ENCODE assay signal across 12 cellular contexts in genomic region chr21:45103966-45104520, GRCh38. TPM values are rescaled to one million over a fixed set of nuclear protein-coding genes. Genes with fewer than 3 reads are reported as not detected.
DNase-seq lines count a peak whose midpoint lies in the region; TF ChIP-seq lines count a peak whose summit lies in the region.
"Had no signal": no experiment of that assay in that cellular context is flagged by ENCODE, and none has a peak within 500 bp of the region (broad histone marks: within the 10 kb centered on the region; RNA-seq: fewer than 3 reads in every experiment).

No MANE protein-coding gene starts in this region.

- H2AFZ ChIP-seq in SU-DHL-6 (ENCODE audit: low read depth, low read length, severe bottlenecking) (no peak overlapping the region), neuronal stem cell (ENCODE audit: low read length) (no peak overlapping the region)

- H3K36me3 Mint-ChIP-seq in activated naive CD4-positive, alpha-beta T cell treated with anti-CD3 and anti-CD28 coated beads, Interleukin-2, amount 50 U/mL, for 24 hours = peaks cover 5% of the 10 kb centered on the region

- H3K4me3 Mint-ChIP-seq in activated naive CD4-positive, alpha-beta T cell treated with anti-CD3 and anti-CD28 coated beads, Interleukin-2, amount 50 U/mL, for 24 hours = peak overlapping the region; percentile 3
- H3K4me3 Mint-ChIP-seq: activated CD4-positive, alpha-beta memory T cell treated with anti-CD3 and anti-CD28 coated beads, Interleukin-2, amount 10 ng/mL, durations not matched to agents 7 days and 5 days had no signal

- H3K9me3 Mint-ChIP-seq in activated naive CD4-positive, alpha-beta T cell treated with anti-CD3 and anti-CD28 coated beads, Interleukin-2, amount 50 U/mL, for 24 hours = no peaks in the 10 kb centered on the region
- H3K9me3 Mint-ChIP-seq: activated CD4-positive, alpha-beta memory T cell treated with anti-CD3 and anti-CD28 coated beads, Interleukin-2, amount 10 ng/mL, durations not matched to agents 7 days and 5 days had no signal

- intact Hi-C loops in left ventricle myocardium inferior (cut with micrococcal nuclease) = no loop called here
- intact Hi-C loops in tibial artery (cut with DNase I; ENCODE audit: low total_unique reads) = no loop called here
- intact Hi-C loops in vagina (cut with DNase I) = no loop called here

- TF ChIP-seq POLR2A in vagina (IDR thresholded peaks at IDR 0.05) = no peak

- H3K4ac ChIP-seq in neuronal stem cell (ENCODE audit: low read length) = no peak overlapping the region

- H3K9me2 ChIP-seq in SU-DHL-6 (replicated peaks; ENCODE audit: insufficient read depth, low read length) = no peaks in the 10 kb centered on the region

- WGBS in neuronal stem cell (ENCODE audit: extremely low coverage in 2 of 2, insufficient read length in 2 of 2, insufficient replicate concordance in 1 of 2), 2 donors = no CpG with 5 or more reads among the region's 9 CpGs

- H3K27ac Mint-ChIP-seq in activated naive CD4-positive, alpha-beta T cell treated with anti-CD3 and anti-CD28 coated beads, Interleukin-2, amount 50 U/mL, for 24 hours = peak overlapping the region; percentile 53
- H3K27ac Mint-ChIP-seq: activated CD4-positive, alpha-beta memory T cell treated with anti-CD3 and anti-CD28 coated beads, Interleukin-2, amount 10 ng/mL, durations not matched to agents 7 days and 5 days had no signal

- H3K4me1 ChIP-seq in left ventricle myocardium inferior (peaks cover 74% of the 10 kb centered on the region), tibial artery (peaks cover 0 to 100% (median 79%) of the 10 kb centered on the region in 4 donors), vagina (peaks cover 55% of the 10 kb centered on the region), neuronal stem cell (ENCODE audit: control insufficient read depth in 2 of 2, insufficient read depth in 1 of 2, low read depth in 1 of 2, low read length in 2 of 2) (peaks cover 0 to 2% of the 10 kb centered on the region in 2 donors)

- no peaks in the 10 kb centered on the region for H3K79me2 ChIP-seq in SU-DHL-6 (ENCODE audit: insufficient read depth, low read length)

- H3K9me3 ChIP-seq in SU-DHL-6 (ENCODE audit: insufficient read depth, low read length) (no peaks in the 10 kb centered on the region), left ventricle myocardium inferior (replicated peaks) (no peaks in the 10 kb centered on the region), tibial artery (no peaks in the 10 kb centered on the region), vagina (no peaks in the 10 kb centered on the region), neuronal stem cell (replicated peaks in 1 of 2; ENCODE audit: control insufficient read depth in 2 of 2, insufficient read depth in 1 of 2, low read depth in 1 of 2, low read length in 2 of 2) (peaks cover 0 to 6% of the 10 kb centered on the region in 2 donors)

- no peak overlapping the region for H3K14ac ChIP-seq in neuronal stem cell (ENCODE audit: low read length)

- H3K27me3 ChIP-seq in SU-DHL-6 (ENCODE audit: low read length) (no peaks in the 10 kb centered on the region), left ventricle myocardium inferior (ENCODE audit: low read depth) (no peaks in the 10 kb centered on the region), tibial artery (no peaks in the 10 kb centered on the region), vagina (no peaks in the 10 kb centered on the region), neuronal stem cell (ENCODE audit: control insufficient read depth in 3 of 3, insufficient read depth in 3 of 3, low read depth in 1 of 3, low read length in 3 of 3) (no peaks in the 10 kb centered on the region)

- H2AK5ac ChIP-seq in neuronal stem cell (ENCODE audit: low read depth, low read length) = no peak overlapping the region

- peak overlapping the region; percentile 59 for H3K27ac ChIP-seq in SU-DHL-6 (ENCODE audit: low read depth, low read length)
- peak overlapping the region; percentile 73 for H3K27ac ChIP-seq in left ventricle myocardium inferior (replicated peaks)
- H3K27ac ChIP-seq in tibial artery = peak overlapping the region; percentile 63 to 66
- no peak overlapping the region for H3K27ac ChIP-seq in vagina
- H3K27ac ChIP-seq in neuronal stem cell (replicated peaks; ENCODE audit: low read length) = no peak overlapping the region

- H4K8ac ChIP-seq in neuronal stem cell (ENCODE audit: low read depth, low read length) = no peak overlapping the region

- peaks cover 64% of the 10 kb centered on the region for H3K4me1 Mint-ChIP-seq in activated naive CD4-positive, alpha-beta T cell treated with anti-CD3 and anti-CD28 coated beads, Interleukin-2, amount 50 U/mL, for 24 hours

- H2BK5ac ChIP-seq in neuronal stem cell (ENCODE audit: low read length) = no peak overlapping the region

- TF ChIP-seq CTCF in SU-DHL-6 (IDR thresholded peaks at IDR 0.05; ENCODE audit: insufficient read depth, low read length, poor library complexity, severe bottlenecking) (no peak), left ventricle myocardium inferior (IDR thresholded peaks at IDR 0.05; ENCODE audit: borderline replicate concordance) (no peak), tibial artery (IDR thresholded peaks at IDR 0.05) (no peak), vagina (IDR thresholded peaks at IDR 0.05) (no peak)

- H2BK120ac ChIP-seq in neuronal stem cell (ENCODE audit: low read depth, low read length) = no peak overlapping the region

- H3K27me3 Mint-ChIP-seq in activated naive CD4-positive, alpha-beta T cell treated with anti-CD3 and anti-CD28 coated beads, Interleukin-2, amount 50 U/mL, for 24 hours = no peaks in the 10 kb centered on the region
- H3K27me3 Mint-ChIP-seq: activated CD4-positive, alpha-beta memory T cell treated with anti-CD3 and anti-CD28 coated beads, Interleukin-2, amount 10 ng/mL, durations not matched to agents 7 days and 5 days had no signal

- H3K36me3 ChIP-seq in SU-DHL-6 (ENCODE audit: low read length) = no peaks in the 10 kb centered on the region
- no peaks in the 10 kb centered on the region for H3K36me3 ChIP-seq in left ventricle myocardium inferior
- H3K36me3 ChIP-seq in tibial artery = no peaks in the 10 kb centered on the region
- no peaks in the 10 kb centered on the region for H3K36me3 ChIP-seq in vagina
- H3K36me3 ChIP-seq in neuronal stem cell (replicated peaks in 1 of 2; ENCODE audit: control insufficient read depth in 2 of 2, insufficient read depth in 2 of 2, low read length in 2 of 2) = no peaks in the 10 kb centered on the region

- H3K4me2 ChIP-seq in SU-DHL-6 (ENCODE audit: low read depth, low read length, poor library complexity, severe bottlenecking) (peak overlapping the region; percentile 42), neuronal stem cell (ENCODE audit: insufficient read depth, low read length, poor library complexity, severe bottlenecking) (no peak overlapping the region)

- H3K9ac ChIP-seq in SU-DHL-6 (ENCODE audit: low read length) = peak overlapping the region; percentile 33
- no peak overlapping the region for H3K9ac ChIP-seq in neuronal stem cell (ENCODE audit: low read depth, low read length, poor library complexity)

- no peak overlapping the region for H4K91ac ChIP-seq in neuronal stem cell (ENCODE audit: low read depth, low read length, poor library complexity)

- no peak overlapping the region for H2BK15ac ChIP-seq in neuronal stem cell (ENCODE audit: low read length)

- DNase-seq in activated naive CD4-positive, alpha-beta T cell treated with anti-CD3 and anti-CD28 coated beads, Interleukin-2, amount 50 U/mL, for 16 hours = no peak
- DNase-seq in left ventricle myocardium inferior (no peak), tibial artery (no peak), vagina (ENCODE audit: extremely low spot score in 2 of 2) (no peak), neuronal stem cell (ENCODE audit: low spot score) (no peak)
- DNase-seq in central memory CD4-positive, alpha-beta T cell = no peak
- DNase-seq: activated CD4-positive, alpha-beta memory T cell treated with anti-CD3 and anti-CD28 coated beads, Interleukin-2, amount 10 ng/mL, durations not matched to agents 7 days and 5 days; amygdala; NCI-H524 treated with DMSO at 0.1 percent for 48 hours had no signal

- no peaks in the 10 kb centered on the region for H4K20me1 ChIP-seq in SU-DHL-6 (ENCODE audit: low read depth, low read length)

- no peak overlapping the region for H3K23ac ChIP-seq in neuronal stem cell (ENCODE audit: low read depth, low read length, poor library complexity)

- no peaks in the 10 kb centered on the region for H3K79me1 ChIP-seq in neuronal stem cell (ENCODE audit: low read depth, low read length)

- no peak overlapping the region for H3K18ac ChIP-seq in neuronal stem cell (ENCODE audit: low read length)

- H3F3A ChIP-seq in SU-DHL-6 (ENCODE audit: insufficient read depth) = peaks cover 4% of the 10 kb centered on the region; the same call in 1 of the 2 replicates

- H2BK12ac ChIP-seq in neuronal stem cell (ENCODE audit: low read length) = no peak overlapping the region

- H3K4me3 ChIP-seq in SU-DHL-6 (ENCODE audit: insufficient read depth, low read length, poor library complexity, severe bottlenecking) (no peak overlapping the region), left ventricle myocardium inferior (no peak overlapping the region), tibial artery (no peak overlapping the region), vagina (no peak overlapping the region), neuronal stem cell (ENCODE audit: low read length in 2 of 2) (no peak overlapping the region)
- H3K4me3 ChIP-seq: lung had no signal

RNA-seq across cellular contexts. Expression of gene ADARB1, which starts 29.7 kb away (rescaled TPM):
- 15.5 TPM for total RNA-seq in left ventricle myocardium inferior
- 19.6 TPM for total RNA-seq in vagina
- polyA plus RNA-seq in neuronal stem cell (2013, experiment 1 of 2) = 5.9 TPM
- polyA plus RNA-seq in neuronal stem cell (2013, experiment 2 of 2) = 6.1 TPM

Comparison
In these comparisons a context has a peak if more than half of its experiments do, and no peak if none do; other contexts are left out.
1. H3K27ac ChIP-seq: peak in SU-DHL-6 (single experiment), left ventricle myocardium inferior (single experiment) and tibial artery (2 of 2); none in vagina (single experiment) and neuronal stem cell (single experiment).